2 cellular contexts compared by ENCODE assay signal in genomic region chrX:48474127-48474526, GRCh38.
TF ChIP-seq lines count a peak whose summit lies in the region.

No MANE protein-coding gene starts in this region.

TF ChIP-seq in SK-N-SH, 30 proteins besides CTCF, POLR2A, EP300 and RAD21 (continued from another document):
- no peak for TF ChIP-seq REST (IDR thresholded peaks at IDR 0.05; ENCODE audit: low read depth, low read length)
- TF ChIP-seq CHD2 (IDR thresholded peaks at IDR 0.05; ENCODE audit: low read length, partially characterized antibody), result no peak
- TF ChIP-seq ZBTB33 (IDR thresholded peaks at IDR 0.05; ENCODE audit: borderline replicate concordance, low read depth), result no peak

TF ChIP-seq in SK-N-SH treated with all-trans-retinoic acid at 6 μM for 48 hours, 23 proteins besides CTCF, POLR2A, EP300 and RAD21 (continued from another document):
- TF ChIP-seq, protein P1, sequence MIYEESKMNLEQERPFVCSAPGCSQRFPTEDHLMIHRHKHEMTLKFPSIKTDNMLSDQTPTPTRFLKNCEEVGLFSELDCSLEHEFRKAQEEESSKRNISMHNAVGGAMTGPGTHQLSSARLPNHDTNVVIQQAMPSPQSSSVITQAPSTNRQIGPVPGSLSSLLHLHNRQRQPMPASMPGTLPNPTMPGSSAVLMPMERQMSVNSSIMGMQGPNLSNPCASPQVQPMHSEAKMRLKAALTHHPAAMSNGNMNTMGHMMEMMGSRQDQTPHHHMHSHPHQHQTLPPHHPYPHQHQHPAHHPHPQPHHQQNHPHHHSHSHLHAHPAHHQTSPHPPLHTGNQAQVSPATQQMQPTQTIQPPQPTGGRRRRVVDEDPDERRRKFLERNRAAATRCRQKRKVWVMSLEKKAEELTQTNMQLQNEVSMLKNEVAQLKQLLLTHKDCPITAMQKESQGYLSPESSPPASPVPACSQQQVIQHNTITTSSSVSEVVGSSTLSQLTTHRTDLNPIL (CRISPR knock-in tag; IDR thresholded peaks at IDR 0.05; ENCODE audit: low read depth), result no peak
- TF ChIP-seq PPARA (CRISPR knock-in tag; IDR thresholded peaks at IDR 0.05; ENCODE audit: borderline replicate concordance) (no peak), ESRRG (CRISPR knock-in tag; IDR thresholded peaks at IDR 0.05) (no peak), TOX (CRISPR knock-in tag; IDR thresholded peaks at IDR 0.05; ENCODE audit: borderline replicate concordance) (no peak), ZC3H10 (CRISPR knock-in tag; IDR thresholded peaks at IDR 0.05) (no peak), OSR1 (CRISPR knock-in tag; IDR thresholded peaks at IDR 0.05) (no peak), TCF4 (CRISPR knock-in tag; IDR thresholded peaks at IDR 0.05; ENCODE audit: borderline replicate concordance) (no peak), ZFP3 (CRISPR knock-in tag; IDR thresholded peaks at IDR 0.05) (no peak), BACH2 (CRISPR knock-in tag; IDR thresholded peaks at IDR 0.05; ENCODE audit: borderline replicate concordance) (no peak), ZNF565 (CRISPR knock-in tag; conservative IDR thresholded peaks at IDR 0.05; ENCODE audit: low read depth) (no peak), ISL1 (CRISPR knock-in tag; IDR thresholded peaks at IDR 0.05) (no peak), PATZ1 (CRISPR knock-in tag; IDR thresholded peaks at IDR 0.05; ENCODE audit: borderline replicate concordance) (no peak)
TF ChIP-seq in SK-N-SH treated with all-trans-retinoic acid at 6 μM for 48 hours: peak in this region for 0.
